In the genomic region with DNA sequence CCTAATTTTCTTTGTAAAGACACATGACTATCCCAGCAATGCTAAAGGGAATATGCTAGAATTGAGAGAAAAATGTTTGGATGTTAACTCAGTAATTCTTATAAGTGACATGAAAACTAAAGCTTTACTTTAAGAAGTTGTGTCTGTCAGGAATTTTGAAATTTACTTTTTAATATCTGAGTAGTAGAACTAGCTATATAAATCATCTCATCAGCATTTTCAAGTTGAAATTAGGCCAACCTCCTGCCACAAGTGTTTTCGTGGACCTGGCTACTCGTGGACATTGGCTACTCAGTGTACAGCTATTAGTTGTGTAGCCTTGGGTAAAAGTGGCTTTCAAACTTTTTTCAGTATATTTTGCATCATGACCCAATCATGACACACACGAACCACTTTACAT, we compare ENCODE assay signal across 12 cellular contexts.
DNase-seq lines count a peak whose midpoint lies in the region; ATAC-seq and TF ChIP-seq lines count a peak whose summit lies in the region.
"Had no signal": no experiment of that assay in that cellular context is flagged by ENCODE, and none has a peak within 500 bp of the region (broad histone marks: within the 10 kb centered on the region; RNA-seq: fewer than 3 reads in every experiment).

No MANE protein-coding gene starts in this region.

- intact Hi-C loops in CD14-positive monocyte (cut with micrococcal nuclease) (loop anchor here in 1 of 2 donors (5.0 to 10.0 kb wide), 2 partner anchors 71 to 426 kb away; a partner anchor contains a TSS), sigmoid colon (cut with DNase I) (no loop called here)

- no peak for TF ChIP-seq EP300 in sigmoid colon (IDR thresholded peaks at IDR 0.05)

- peak overlapping the region; percentile 65 for H3K27ac ChIP-seq in KOPT-K1 (ENCODE audit: low read depth, low read length, poor library complexity, severe bottlenecking)
- H3K27ac ChIP-seq in coronary artery: peak overlapping the region; percentile 39 to 75
- H3K27ac ChIP-seq in sigmoid colon: peak overlapping the region; percentile 64 to 78 (median 67)
- H3K27ac ChIP-seq: PC-9, WERI-Rb-1 had no signal

- no peak for ATAC-seq in GM18511 (IDR thresholded peaks at IDR 0.05; ENCODE audit: unreplicated experiment)
- ATAC-seq: left lobe of liver had no signal

- H3K9me3 ChIP-seq in KOPT-K1 (ENCODE audit: insufficient read depth, low read length, poor library complexity, severe bottlenecking) (no peaks in the 10 kb centered on the region), sigmoid colon (no peaks in the 10 kb centered on the region)

- TF ChIP-seq CTCF in CD14-positive monocyte (IDR thresholded peaks at IDR 0.05) (no peak), coronary artery (IDR thresholded peaks at IDR 0.05) (no peak), sigmoid colon (IDR thresholded peaks at IDR 0.05) (no peak)

- peaks cover 77% of the 10 kb centered on the region for H3K4me1 Mint-ChIP-seq in CD14-positive monocyte

- no peak overlapping the region for H3K4me3 Mint-ChIP-seq in CD14-positive monocyte

- H3K27ac Mint-ChIP-seq in CD14-positive monocyte: peak overlapping the region; percentile 99 to 100 (median 99)

- no peaks in the 10 kb centered on the region for H3K27me3 ChIP-seq in sigmoid colon

- peaks cover 0 to 62% (median 27%) of the 10 kb centered on the region in 4 donors for H3K4me1 ChIP-seq in sigmoid colon

- peaks cover 27 to 29% of the 10 kb centered on the region in 2 donors for H3K36me3 Mint-ChIP-seq in CD14-positive monocyte

- TF ChIP-seq POLR2A in sigmoid colon (IDR thresholded peaks at IDR 0.05): no peak

- no peak overlapping the region for H3K4me3 ChIP-seq in coronary artery
- no peak overlapping the region for H3K4me3 ChIP-seq in sigmoid colon
- H3K4me3 ChIP-seq: PC-9 had no signal

- DNase-seq in CD14-positive monocyte (ENCODE audit: low spot score): no peak
- no peak for DNase-seq in coronary artery (ENCODE audit: low spot score)
- DNase-seq in sigmoid colon: no peak
- no peak for DNase-seq in DMS53 treated with DMSO at 0.1 percent for 48 hours (lab: John Stamatoyannopoulos, UW; ENCODE audit: unreplicated experiment)
- DNase-seq in stimulated activated CD4-positive, alpha-beta T cell treated with anti-CD3 and anti-CD28 coated beads, Interleukin-2, amount 100 ng/mL, for 48 hours: no peak
- DNase-seq in stimulated activated CD4-positive, alpha-beta T cell treated with anti-CD3 and anti-CD28 coated beads, Interleukin-12 subunit alpha, Interleukin-12 subunit beta, amount 100 ng/mL, for 4 hours: no peak
- DNase-seq: NCI-H2029, PC-9, WERI-Rb-1 had no signal

- WGBS in sigmoid colon, 2 donors: 69 to 82% methylated on average over 3 of the region's 3 CpGs

- no peaks in the 10 kb centered on the region for H3K36me3 ChIP-seq in KOPT-K1 (ENCODE audit: insufficient read depth, low read length)
- H3K36me3 ChIP-seq in sigmoid colon: no peaks in the 10 kb centered on the region

- no peaks in the 10 kb centered on the region for H3K27me3 Mint-ChIP-seq in CD14-positive monocyte (ENCODE audit: low read depth in 3 of 3)

- H3K9me3 Mint-ChIP-seq in CD14-positive monocyte: peaks cover 0 to 11% (median 7%) of the 10 kb centered on the region in 7 donors
